ENCODE assay signal across 10 cellular contexts in genomic region chr12:93244514-93245077, GRCh38.
DNase-seq lines count a peak whose midpoint lies in the region; ATAC-seq, FAIRE-seq and TF ChIP-seq lines count a peak whose summit lies in the region.
"Had no signal": no experiment of that assay in that cellular context is flagged by ENCODE, and none has a peak within 500 bp of the region (broad histone marks: within the 10 kb centered on the region; RNA-seq: fewer than 3 reads in every experiment).

No MANE protein-coding gene starts in this region.

- H3K4me2 ChIP-seq in A549: peak overlapping the region; percentile 6; the same call in 2 of the 3 replicates

- TF ChIP-seq POLR2A in A549 (IDR thresholded peaks at IDR 0.05; ENCODE audit: low read length) (no peak), testis (IDR thresholded peaks at IDR 0.05) (no peak)

- no peak for TF ChIP-seq CTCF in A549 (IDR thresholded peaks at IDR 0.05)
- no peak for TF ChIP-seq CTCF in testis (IDR thresholded peaks at IDR 0.05)

- H3K9ac ChIP-seq in SK-N-MC (ENCODE audit: insufficient read length): no peak overlapping the region

- POLR2A ChIA-PET in A549 (lab: Yijun Ruan, JAX): no interaction called here

- intact Hi-C loops in testis (cut with DNase I; ENCODE audit: low total_unique reads): no loop called here

- H3K27me3 ChIP-seq in mononuclear cell (ENCODE audit: insufficient read depth, low read length) (no peaks in the 10 kb centered on the region), testis (no peaks in the 10 kb centered on the region)

- peak overlapping the region; percentile 21 to 31; a peak in 2 of 6 replicates for H3K27ac ChIP-seq in A549
- peak overlapping the region; percentile 93 for H3K27ac ChIP-seq in SK-N-MC
- no peak overlapping the region for H3K27ac ChIP-seq in testis

- no peak for TF ChIP-seq RAD21 in A549 (conservative IDR thresholded peaks at IDR 0.05 in 1 of 2, IDR thresholded peaks at IDR 0.05 in 1 of 2)

- H3K9me3 ChIP-seq in A549 (no peaks in the 10 kb centered on the region), SK-N-MC (ENCODE audit: low read depth, low read length) (peaks cover under 1% of the 10 kb centered on the region; the same call in 1 of the 2 replicates), mononuclear cell (ENCODE audit: low read depth, low read length) (no peaks in the 10 kb centered on the region), testis (no peaks in the 10 kb centered on the region)

- FAIRE-seq in A549 (lab: Jason Lieb, UNC): no peak
- FAIRE-seq: endothelial cell of umbilical vein had no signal

- ATAC-seq in A549: no peak
- peak; percentile 44 for ATAC-seq in GM18517 (IDR thresholded peaks at IDR 0.05; ENCODE audit: unreplicated experiment)
- no peak for ATAC-seq in GM18870 (IDR thresholded peaks at IDR 0.05; ENCODE audit: unreplicated experiment)

- CTCF ChIA-PET in A549 (lab: Yijun Ruan, JAX): interaction anchor here (1.0 to 3.2 kb wide), 2 partner anchors 12 to 57 kb away, joined by 3 to 13 read pairs; no protein-coding TSS in a partner anchor

- DNase-seq in A549 (ENCODE audit: low read depth in 1 of 2, low spot score in 1 of 2): no peak
- DNase-seq in SK-N-MC (ENCODE audit: low read depth, low spot score): no peak
- no peak for DNase-seq in RPMI8226
- DNase-seq in testis: no peak
- DNase-seq in NCI-H345 treated with DMSO at 0.1 percent for 48 hours (lab: John Stamatoyannopoulos, UW; ENCODE audit: unreplicated experiment): no peak
- DNase-seq: midbrain had no signal

- WGBS in A549 (ENCODE audit: missing lambda C conversion rate): 65% methylated on average over 4 of the region's 4 CpGs
- WGBS in testis, 2 donors: 86% methylated on average over 4 of the region's 4 CpGs

- H3K36me3 ChIP-seq in SK-N-MC (ENCODE audit: insufficient read depth, low read length) (no peaks in the 10 kb centered on the region), testis (ENCODE audit: low read depth, missing control alignments) (no peaks in the 10 kb centered on the region)

- no peak for TF ChIP-seq EP300 in A549 (IDR thresholded peaks at IDR 0.05)

- H3K4me1 ChIP-seq in A549 (peaks cover 11% of the 10 kb centered on the region; the same call in 2 of the 3 replicates), mononuclear cell (ENCODE audit: insufficient read depth, low read length) (peaks cover 58% of the 10 kb centered on the region), testis (no peaks in the 10 kb centered on the region)

- H3K4me3 ChIP-seq in A549: no peak overlapping the region
- H3K4me3 ChIP-seq in SK-N-MC: peak overlapping the region; percentile 61
- peak overlapping the region; percentile 0 for H3K4me3 ChIP-seq in mononuclear cell (ENCODE audit: low read length)
- H3K4me3 ChIP-seq in testis: no peak overlapping the region

TF ChIP-seq in A549, 52 proteins besides CTCF, POLR2A, EP300 and RAD21:
- no peak for TF ChIP-seq HOXB13 (CRISPR knock-in tag; IDR thresholded peaks at IDR 0.05; ENCODE audit: low read depth)
- no peak for TF ChIP-seq POLR2AphosphoS2 (conservative IDR thresholded peaks at IDR 0.05; ENCODE audit: low read length)
- TF ChIP-seq ZNF302 (CRISPR knock-in tag; IDR thresholded peaks at IDR 0.05): no peak

Comparison
In these comparisons a context has a peak if more than half of its experiments do, and no peak if none do; other contexts are left out.
1. H3K27ac ChIP-seq: peak in A549 (2 of 2) and SK-N-MC (single experiment); none in testis (0 of 2).
2. H3K4me3 ChIP-seq: peak in SK-N-MC (single experiment) and mononuclear cell (single experiment); none in A549 (single experiment) and testis (0 of 2).